Comparison of ENCODE assay signal across 10 cellular contexts in the genomic region with DNA sequence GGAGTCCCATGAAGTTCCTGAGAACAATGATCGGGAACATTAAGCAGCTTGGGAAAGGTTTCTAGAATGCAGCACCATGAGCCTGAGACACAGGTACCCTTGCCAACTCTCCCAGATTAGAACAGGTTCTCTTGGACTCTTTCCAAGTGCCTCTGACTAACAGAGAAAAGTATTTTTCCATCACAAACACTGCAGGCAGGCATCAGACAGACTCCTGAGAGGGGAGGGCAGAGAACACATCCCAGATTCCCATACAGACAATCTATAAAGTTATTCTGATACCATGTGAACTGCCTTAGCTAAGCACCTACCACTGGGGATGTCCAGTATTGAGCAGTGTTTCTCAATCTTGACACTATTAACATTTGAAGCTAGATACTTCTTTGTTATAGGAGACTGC. TPM values are rescaled to one million over a fixed set of nuclear protein-coding genes. Genes with fewer than 3 reads are reported as not detected.
DNase-seq lines count a peak whose midpoint lies in the region; ATAC-seq and TF ChIP-seq lines count a peak whose summit lies in the region.
"Had no signal": no experiment of that assay in that cellular context is flagged by ENCODE, and none has a peak within 500 bp of the region (broad histone marks: within the 10 kb centered on the region; RNA-seq: fewer than 3 reads in every experiment).

No MANE protein-coding gene starts in this region.

- H3K36me3 Mint-ChIP-seq in activated CD4-positive, alpha-beta T cell treated with anti-CD3 and anti-CD28 coated beads, Interleukin-2, amount 10 ng/mL, durations not matched to agents 24 days and 14 days (ENCODE audit: low read depth), result peaks cover 43% of the 10 kb centered on the region

- H3K9me3 ChIP-seq in body of pancreas (no peaks in the 10 kb centered on the region), thoracic aorta (no peaks in the 10 kb centered on the region), MG63 (no peaks in the 10 kb centered on the region)

- no peaks in the 10 kb centered on the region for H3K4me1 Mint-ChIP-seq in activated CD4-positive, alpha-beta T cell treated with anti-CD3 and anti-CD28 coated beads, Interleukin-2, amount 10 ng/mL, durations not matched to agents 24 days and 14 days

- H3K27me3 Mint-ChIP-seq in activated CD4-positive, alpha-beta T cell treated with anti-CD3 and anti-CD28 coated beads, Interleukin-2, amount 10 ng/mL, durations not matched to agents 24 days and 14 days, result no peaks in the 10 kb centered on the region

- H3K27ac ChIP-seq in body of pancreas (peak overlapping the region in 2 of 4 donors; percentile 44 to 61), thoracic aorta (peak overlapping the region; percentile 77)

- no peak for TF ChIP-seq POLR2A in body of pancreas (IDR thresholded peaks at IDR 0.05)

- H3K4me3 ChIP-seq in body of pancreas (no peak overlapping the region), thoracic aorta (no peak overlapping the region), MG63 (no peak overlapping the region)

- 10 to 25% methylated on average over 1 of the region's 1 CpG for WGBS in body of pancreas, 2 donors

- H3K27me3 ChIP-seq in body of pancreas (no peaks in the 10 kb centered on the region), thoracic aorta (replicated peaks; ENCODE audit: insufficient read depth) (no peaks in the 10 kb centered on the region), MG63 (no peaks in the 10 kb centered on the region)

- peak; percentile 14 for DNase-seq in LoVo (ENCODE audit: low spot score)
- peak; percentile 23 to 65 (median 58) for DNase-seq in body of pancreas
- DNase-seq in iPS-NIHi11 (ENCODE audit: low spot score), result peak; percentile 24
- DNase-seq in thoracic aorta (ENCODE audit: low spot score), result no peak
- DNase-seq in activated CD4-positive, alpha-beta T cell treated with anti-CD3 and anti-CD28 coated beads, Interleukin-2, amount 10 ng/mL, durations not matched to agents 24 days and 14 days, result no peak
- DNase-seq in MG63, result no peak
- DNase-seq in NCI-H524 (lab: John Stamatoyannopoulos, UW), result no peak
- DNase-seq: SIG-M5; stimulated activated CD4-positive, alpha-beta T cell treated with anti-CD3 and anti-CD28 coated beads, Interleukin-12 subunit alpha, Interleukin-12 subunit beta, amount 100 ng/mL, for 4 hours had no signal

- H3K9me3 Mint-ChIP-seq in activated CD4-positive, alpha-beta T cell treated with anti-CD3 and anti-CD28 coated beads, Interleukin-2, amount 10 ng/mL, durations not matched to agents 24 days and 14 days, result no peaks in the 10 kb centered on the region

- H3K27ac Mint-ChIP-seq in activated CD4-positive, alpha-beta T cell treated with anti-CD3 and anti-CD28 coated beads, Interleukin-2, amount 10 ng/mL, durations not matched to agents 24 days and 14 days, result no peak overlapping the region

- intact Hi-C loops in body of pancreas (cut with DNase I), result no loop called here
- intact Hi-C loops in activated CD4-positive, alpha-beta T cell treated with anti-CD3 and anti-CD28 coated beads, Interleukin-2, amount 10 ng/mL, durations not matched to agents 24 days and 14 days (cut with micrococcal nuclease), result no loop called here

- H3K4me1 ChIP-seq in body of pancreas (peaks cover 18% of the 10 kb centered on the region), thoracic aorta (ENCODE audit: control insufficient read depth in 1 of 2, low read depth in 2 of 2) (peaks cover 16 to 28% of the 10 kb centered on the region in 2 donors)

- no peak overlapping the region for H3K4me3 Mint-ChIP-seq in activated CD4-positive, alpha-beta T cell treated with anti-CD3 and anti-CD28 coated beads, Interleukin-2, amount 10 ng/mL, durations not matched to agents 24 days and 14 days

- H3K36me3 ChIP-seq in body of pancreas (replicated peaks in 1 of 2; ENCODE audit: insufficient read depth in 1 of 2, low read depth in 2 of 2) (no peaks in the 10 kb centered on the region), thoracic aorta (peaks cover 13% of the 10 kb centered on the region), MG63 (no peaks in the 10 kb centered on the region)

- ATAC-seq in body of pancreas, result peak; percentile 67
- peak; percentile 75 for ATAC-seq in thoracic aorta (ENCODE audit: insufficient number of reproducible peaks, low FRiP score, low read depth)
- no peak for ATAC-seq in HG03520 (IDR thresholded peaks at IDR 0.05; ENCODE audit: unreplicated experiment)

- TF ChIP-seq CTCF in body of pancreas (IDR thresholded peaks at IDR 0.05) (no peak), thoracic aorta (IDR thresholded peaks at IDR 0.05) (no peak)

RNA-seq across cellular contexts. Expression of gene SERGEF, which starts 27.3 kb away (rescaled TPM):
- 10 to 100 TPM; 20.8 to 28.7 TPM for total RNA-seq in body of pancreas
- 10 to 100 TPM; 27.3 to 32.0 TPM for total RNA-seq in thoracic aorta
- total RNA-seq in activated CD4-positive, alpha-beta T cell treated with anti-CD3 and anti-CD28 coated beads, Interleukin-2, amount 10 ng/mL, durations not matched to agents 24 days and 14 days, result 26.2 and 35.8 TPM in 2 replicates
- 14.0 and 19.0 TPM in 2 replicates for total RNA-seq in MG63 (2014; rRNA removed; shearing (Covaris generic); ENCODE audit: low replicate concordance)

Comparison
In these comparisons a context has a peak if more than half of its experiments do, and no peak if none do; other contexts are left out.
1. DNase-seq: peak in LoVo (single experiment), body of pancreas (4 of 4) and iPS-NIHi11 (single experiment); none in thoracic aorta (single experiment), activated CD4-positive, alpha-beta T cell treated with anti-CD3 and anti-CD28 coated beads, Interleukin-2, amount 10 ng/mL, durations not matched to agents 24 days and 14 days (single experiment), MG63 (single experiment) and NCI-H524 (0 of 2).